Comparison of ENCODE assay signal across 7 cellular contexts in genomic region chr7:127587663-127588018, GRCh38. TPM values are rescaled to one million over a fixed set of nuclear protein-coding genes. Genes with fewer than 3 reads are reported as not detected.
DNase-seq lines count a peak whose midpoint lies in the region; ATAC-seq and TF ChIP-seq lines count a peak whose summit lies in the region.
"Had no signal": no experiment of that assay in that cellular context is flagged by ENCODE, and none has a peak within 500 bp of the region (broad histone marks: within the 10 kb centered on the region; RNA-seq: fewer than 3 reads in every experiment).

No MANE protein-coding gene starts in this region.

- no peaks in the 10 kb centered on the region for H3F3A ChIP-seq in smooth muscle cell (ENCODE audit: low read depth)

- TF ChIP-seq CTCF in OCI-LY3 (IDR thresholded peaks at IDR 0.05; ENCODE audit: low read depth, low read length): no peak
- TF ChIP-seq CTCF in smooth muscle cell (IDR thresholded peaks at IDR 0.05; ENCODE audit: borderline replicate concordance, insufficient read depth, poor library complexity, severe bottlenecking): no peak

- H3K79me2 ChIP-seq in OCI-LY3 (ENCODE audit: low read length) (peaks cover 36% of the 10 kb centered on the region), smooth muscle cell (ENCODE audit: low read depth) (peaks cover 46% of the 10 kb centered on the region)

- H3K4me1 ChIP-seq in OCI-LY3 (ENCODE audit: low read length) (peaks cover 22% of the 10 kb centered on the region), smooth muscle cell (ENCODE audit: low read depth) (peaks cover 21% of the 10 kb centered on the region)

- no peak for ATAC-seq in HG02610 (IDR thresholded peaks at IDR 0.05; ENCODE audit: unreplicated experiment)

- 47% methylated on average over 20 of the region's 20 CpGs for WGBS in smooth muscle cell (ENCODE audit: low lambda C conversion rate)

- no peaks in the 10 kb centered on the region for H3K27me3 ChIP-seq in OCI-LY3 (ENCODE audit: low read depth, low read length)
- no peaks in the 10 kb centered on the region for H3K27me3 ChIP-seq in smooth muscle cell (ENCODE audit: low read depth)

- H3K36me3 ChIP-seq in OCI-LY3 (replicated peaks; ENCODE audit: low read depth, low read length): peaks cover 21% of the 10 kb centered on the region
- H3K36me3 ChIP-seq in smooth muscle cell (ENCODE audit: low read depth): peaks cover 3% of the 10 kb centered on the region

- DNase-seq in epithelial cell of prostate (ENCODE audit: low read depth, low spot score) (no peak), smooth muscle cell (lab: John Stamatoyannopoulos, UW; ENCODE audit: unreplicated experiment) (no peak), RKO (ENCODE audit: low spot score) (no peak), COLO668 (lab: John Stamatoyannopoulos, UW; ENCODE audit: unreplicated experiment) (no peak)

- H3K4me2 ChIP-seq in OCI-LY3 (ENCODE audit: low read length) (peak overlapping the region; percentile 75), smooth muscle cell (peak overlapping the region; percentile 90)

- H4K20me1 ChIP-seq in OCI-LY3 (ENCODE audit: insufficient read depth, low read length) (0 out of 2 replicates have a peak, but pooled peaks cover 8% of the 10 kb centered on the region), smooth muscle cell (ENCODE audit: low read depth) (peaks cover 36% of the 10 kb centered on the region)

- H3K4me3 ChIP-seq in OCI-LY3 (ENCODE audit: low read length) (peak overlapping the region; percentile 96), smooth muscle cell (peak overlapping the region; percentile 98)

- H2AFZ ChIP-seq in OCI-LY3 (ENCODE audit: low read depth, low read length): peak overlapping the region; percentile 34; the same call in 1 of the 2 replicates
- H2AFZ ChIP-seq in smooth muscle cell (ENCODE audit: low read depth): peak overlapping the region; percentile 98

- no peaks in the 10 kb centered on the region for H3K9me3 ChIP-seq in OCI-LY3 (ENCODE audit: insufficient read depth, low read length)
- H3K9me3 ChIP-seq in smooth muscle cell (replicated peaks; ENCODE audit: low read depth): no peaks in the 10 kb centered on the region

- H3K27ac ChIP-seq in OCI-LY3 (ENCODE audit: low read length) (no peak overlapping the region), epithelial cell of prostate (peak overlapping the region; percentile 62), smooth muscle cell (ENCODE audit: low read depth) (peak overlapping the region; percentile 77)

- H3K9ac ChIP-seq in OCI-LY3 (ENCODE audit: low read length) (peak overlapping the region; percentile 73), smooth muscle cell (ENCODE audit: low read depth) (peak overlapping the region; percentile 97)

RNA-seq across cellular contexts. Expression of gene ARF5, which starts 0.6 kb away (rescaled TPM):
- 184 and 219 TPM in 2 replicates for total RNA-seq in smooth muscle cell
- polyA plus RNA-seq in smooth muscle cell: 196 and 236 TPM in 2 replicates

RNA-seq across cellular contexts. Expression of gene GCC1, which starts 2.2 kb away (rescaled TPM):
- 14.2 and 17.1 TPM in 2 replicates for total RNA-seq in smooth muscle cell
- 15.6 and 20.3 TPM in 2 replicates for polyA plus RNA-seq in smooth muscle cell

RNA-seq across cellular contexts. Expression of gene FSCN3, which starts 5.9 kb away (rescaled TPM):
- 0.94 and 4.0 TPM in 2 replicates for total RNA-seq in smooth muscle cell
- 1.3 TPM in 1 of 2 replicates, not detected in the other for polyA plus RNA-seq in smooth muscle cell

RNA-seq across cellular contexts. Expression of gene PAX4, which starts 30.3 kb away (rescaled TPM):
- not detected in 2 replicates for total RNA-seq in smooth muscle cell
- not detected in 2 replicates for polyA plus RNA-seq in smooth muscle cell
- total RNA-seq: NCI-H460 had no signal
